7 cellular contexts compared by ENCODE assay signal in genomic region chr1:34950428-34950827, GRCh38.
"Had no signal": no experiment of that assay in that cellular context is flagged by ENCODE, and none has a peak within 500 bp of the region (broad histone marks: within the 10 kb centered on the region; RNA-seq: fewer than 3 reads in every experiment).

No MANE protein-coding gene starts in this region.

- DNase-seq: GDM1 had no signal

- FAIRE-seq: G401.6, GM12878, GM12891, GM12892, GM18507, GM19239 had no signal

- ATAC-seq: GM12878 had no signal

- H3K4me3 ChIP-seq: GM12878 had no signal
